ENCODE assay signal across 1 cellular context in the genomic region with DNA sequence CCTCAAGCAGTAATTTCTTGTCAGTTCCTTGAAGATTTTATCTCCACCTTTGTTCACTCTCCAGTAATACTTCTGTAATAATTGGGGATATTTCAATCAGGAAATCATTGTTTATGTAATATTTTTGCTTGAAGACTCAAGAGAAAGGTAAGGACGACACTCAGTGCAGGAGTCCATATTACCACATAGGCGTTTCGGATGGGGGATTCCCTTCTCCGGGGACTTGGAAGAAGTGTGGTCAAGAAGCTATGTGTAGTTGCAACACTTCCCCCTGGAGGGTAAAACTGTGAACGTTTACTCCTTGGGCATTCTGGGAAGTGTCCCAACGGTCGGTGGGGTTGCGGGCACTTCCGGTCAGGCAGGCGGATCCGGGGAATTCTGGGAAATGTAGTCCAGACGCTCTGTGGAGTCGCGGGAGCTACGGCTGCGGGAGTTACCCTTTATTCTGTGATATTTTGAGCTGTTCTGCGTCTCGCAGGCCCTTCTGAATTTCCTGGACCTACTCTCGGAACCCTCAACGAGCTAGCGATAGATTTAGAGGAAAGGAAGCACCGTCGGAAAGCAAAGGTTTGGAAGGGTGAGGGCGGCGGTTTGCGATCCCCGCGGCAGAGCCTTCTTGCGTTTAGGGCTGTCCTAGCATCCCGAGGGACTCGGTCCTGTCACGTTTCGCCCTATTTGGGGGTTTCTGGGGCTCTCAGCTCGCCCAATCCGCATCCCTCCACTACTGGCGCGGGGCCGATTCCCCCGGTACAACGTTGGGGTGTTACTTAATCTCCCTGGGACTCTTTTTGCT.
A peak's percentile ranks its signal among the peaks of the same experiment; 100 is the strongest.
TF ChIP-seq lines count a peak whose summit lies in the region.

A gene (plus strand): TSS at position 395 of the 793 bp plus-strand sequence. CDS start 11,499 bp downstream, outside the sequence.

TF ChIP-seq in H1, 55 proteins besides CTCF, POLR2A, EP300 and RAD21 (continued from another document):
- TF ChIP-seq SRF (IDR thresholded peaks at IDR 0.05; ENCODE audit: low read depth, low read length) = no peak
- peak; percentile 26; the same call in 1 of the 2 replicates for TF ChIP-seq EGR1 (IDR thresholded peaks at IDR 0.05; ENCODE audit: borderline replicate concordance, low read depth, low read length)
- TF ChIP-seq, protein P1, sequence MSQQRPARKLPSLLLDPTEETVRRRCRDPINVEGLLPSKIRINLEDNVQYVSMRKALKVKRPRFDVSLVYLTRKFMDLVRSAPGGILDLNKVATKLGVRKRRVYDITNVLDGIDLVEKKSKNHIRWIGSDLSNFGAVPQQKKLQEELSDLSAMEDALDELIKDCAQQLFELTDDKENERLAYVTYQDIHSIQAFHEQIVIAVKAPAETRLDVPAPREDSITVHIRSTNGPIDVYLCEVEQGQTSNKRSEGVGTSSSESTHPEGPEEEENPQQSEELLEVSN (IDR thresholded peaks at IDR 0.05) = no peak
- no peak for TF ChIP-seq CTBP2 (IDR thresholded peaks at IDR 0.05; ENCODE audit: borderline replicate concordance, insufficient read depth, insufficient read length, low read length)
- TF ChIP-seq TEAD4 (IDR thresholded peaks at IDR 0.05; ENCODE audit: low read depth, low read length) = no peak
- no peak for TF ChIP-seq TAF7 (optimal IDR thresholded peaks at IDR 0.05; ENCODE audit: borderline replicate concordance, low read depth, low read length)
- TF ChIP-seq JUND (IDR thresholded peaks at IDR 0.05; ENCODE audit: low read length) = no peak
- TF ChIP-seq SAP30 (IDR thresholded peaks at IDR 0.05; ENCODE audit: insufficient read depth, insufficient replicate concordance, low read length) = no peak
- no peak for TF ChIP-seq NANOG (IDR thresholded peaks at IDR 0.05; ENCODE audit: insufficient read depth, low read depth, low read length, poor library complexity, severe bottlenecking)
- TF ChIP-seq RXRA (IDR thresholded peaks at IDR 0.05; ENCODE audit: insufficient read depth, low read depth, low read length) = no peak
- no peak for TF ChIP-seq POLR2AphosphoS5 (IDR thresholded peaks at IDR 0.05; ENCODE audit: low read depth, low read length)
- TF ChIP-seq ASH2L (IDR thresholded peaks at IDR 0.05; ENCODE audit: low read length) = peak; percentile 66
- no peak for TF ChIP-seq BRCA1 (IDR thresholded peaks at IDR 0.05; ENCODE audit: low read depth, low read length)
- no peak for TF ChIP-seq TBP (IDR thresholded peaks at IDR 0.05; ENCODE audit: low read depth, low read length)
- TF ChIP-seq GTF2F1 (IDR thresholded peaks at IDR 0.05; ENCODE audit: borderline replicate concordance, low read depth, low read length) = no peak
- TF ChIP-seq SIN3A (conservative IDR thresholded peaks at IDR 0.05 in 1 of 2, IDR thresholded peaks at IDR 0.05 in 1 of 2; ENCODE audit: low read depth in 1 of 2, low read length in 2 of 2) = peak; percentile 56 to 83; a peak in 1 of 4 replicates
- no peak for TF ChIP-seq BACH1 (IDR thresholded peaks at IDR 0.05; ENCODE audit: low read length)
- TF ChIP-seq KDM4A (IDR thresholded peaks at IDR 0.05; ENCODE audit: low read depth, low read length, severe bottlenecking) = peak; percentile 96
- TF ChIP-seq CEBPB (IDR thresholded peaks at IDR 0.05; ENCODE audit: low read depth, low read length) = peak; percentile 95
- peak; percentile 42 for TF ChIP-seq CREB1 (IDR thresholded peaks at IDR 0.05)
- no peak for TF ChIP-seq SP4 (IDR thresholded peaks at IDR 0.05; ENCODE audit: low read length)
- TF ChIP-seq CHD2 (IDR thresholded peaks at IDR 0.05; ENCODE audit: low read length) = no peak
- TF ChIP-seq, protein P2, sequence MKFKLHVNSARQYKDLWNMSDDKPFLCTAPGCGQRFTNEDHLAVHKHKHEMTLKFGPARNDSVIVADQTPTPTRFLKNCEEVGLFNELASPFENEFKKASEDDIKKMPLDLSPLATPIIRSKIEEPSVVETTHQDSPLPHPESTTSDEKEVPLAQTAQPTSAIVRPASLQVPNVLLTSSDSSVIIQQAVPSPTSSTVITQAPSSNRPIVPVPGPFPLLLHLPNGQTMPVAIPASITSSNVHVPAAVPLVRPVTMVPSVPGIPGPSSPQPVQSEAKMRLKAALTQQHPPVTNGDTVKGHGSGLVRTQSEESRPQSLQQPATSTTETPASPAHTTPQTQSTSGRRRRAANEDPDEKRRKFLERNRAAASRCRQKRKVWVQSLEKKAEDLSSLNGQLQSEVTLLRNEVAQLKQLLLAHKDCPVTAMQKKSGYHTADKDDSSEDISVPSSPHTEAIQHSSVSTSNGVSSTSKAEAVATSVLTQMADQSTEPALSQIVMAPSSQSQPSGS (IDR thresholded peaks at IDR 0.05; ENCODE audit: low read length) = no peak
- peak; percentile 46 for TF ChIP-seq PHF8 (conservative IDR thresholded peaks at IDR 0.05; ENCODE audit: low read depth, low read length)
- TF ChIP-seq, protein P3, sequence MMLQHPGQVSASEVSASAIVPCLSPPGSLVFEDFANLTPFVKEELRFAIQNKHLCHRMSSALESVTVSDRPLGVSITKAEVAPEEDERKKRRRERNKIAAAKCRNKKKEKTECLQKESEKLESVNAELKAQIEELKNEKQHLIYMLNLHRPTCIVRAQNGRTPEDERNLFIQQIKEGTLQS (IDR thresholded peaks at IDR 0.05; ENCODE audit: insufficient read depth, low read depth, low read length) = peak; percentile 62
- TF ChIP-seq EZH2 (IDR thresholded peaks at IDR 0.05; ENCODE audit: low read depth, low read length, severe bottlenecking) = no peak
- no peak for TF ChIP-seq FOSL1 (IDR thresholded peaks at IDR 0.05; ENCODE audit: insufficient read depth, low read depth, low read length)
- no peak for TF ChIP-seq SIRT6 (IDR thresholded peaks at IDR 0.05; ENCODE audit: low read length)
- peak; percentile 42 for TF ChIP-seq TAF1 (IDR thresholded peaks at IDR 0.05; ENCODE audit: low read depth, low read length)
- TF ChIP-seq, protein P4, sequence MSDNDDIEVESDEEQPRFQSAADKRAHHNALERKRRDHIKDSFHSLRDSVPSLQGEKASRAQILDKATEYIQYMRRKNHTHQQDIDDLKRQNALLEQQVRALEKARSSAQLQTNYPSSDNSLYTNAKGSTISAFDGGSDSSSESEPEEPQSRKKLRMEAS (IDR thresholded peaks at IDR 0.05) = no peak
- TF ChIP-seq CBX5 (IDR thresholded peaks at IDR 0.05; ENCODE audit: low read depth, low read length) = no peak
- TF ChIP-seq JUN (IDR thresholded peaks at IDR 0.05; ENCODE audit: low read depth, low read length) = no peak
- TF ChIP-seq SUZ12 (IDR thresholded peaks at IDR 0.05; ENCODE audit: low read length) = no peak
- no peak for TF ChIP-seq NRF1 (IDR thresholded peaks at IDR 0.05; ENCODE audit: low read depth, low read length)
- TF ChIP-seq POU5F1 (IDR thresholded peaks at IDR 0.05; ENCODE audit: low read depth, low read length) = no peak
- peak; percentile 87 for TF ChIP-seq SIX5 (IDR thresholded peaks at IDR 0.05; ENCODE audit: low read depth, low read length)
- no peak; a peak in 1 of 4 replicates for TF ChIP-seq HDAC2 (IDR thresholded peaks at IDR 0.05; ENCODE audit: borderline replicate concordance in 1 of 2, low read depth in 2 of 2, low read length in 2 of 2)
- peak; percentile 46; the same call in 1 of the 2 replicates for TF ChIP-seq SP1 (IDR thresholded peaks at IDR 0.05; ENCODE audit: low read depth, low read length)
- TF ChIP-seq, protein P5, sequence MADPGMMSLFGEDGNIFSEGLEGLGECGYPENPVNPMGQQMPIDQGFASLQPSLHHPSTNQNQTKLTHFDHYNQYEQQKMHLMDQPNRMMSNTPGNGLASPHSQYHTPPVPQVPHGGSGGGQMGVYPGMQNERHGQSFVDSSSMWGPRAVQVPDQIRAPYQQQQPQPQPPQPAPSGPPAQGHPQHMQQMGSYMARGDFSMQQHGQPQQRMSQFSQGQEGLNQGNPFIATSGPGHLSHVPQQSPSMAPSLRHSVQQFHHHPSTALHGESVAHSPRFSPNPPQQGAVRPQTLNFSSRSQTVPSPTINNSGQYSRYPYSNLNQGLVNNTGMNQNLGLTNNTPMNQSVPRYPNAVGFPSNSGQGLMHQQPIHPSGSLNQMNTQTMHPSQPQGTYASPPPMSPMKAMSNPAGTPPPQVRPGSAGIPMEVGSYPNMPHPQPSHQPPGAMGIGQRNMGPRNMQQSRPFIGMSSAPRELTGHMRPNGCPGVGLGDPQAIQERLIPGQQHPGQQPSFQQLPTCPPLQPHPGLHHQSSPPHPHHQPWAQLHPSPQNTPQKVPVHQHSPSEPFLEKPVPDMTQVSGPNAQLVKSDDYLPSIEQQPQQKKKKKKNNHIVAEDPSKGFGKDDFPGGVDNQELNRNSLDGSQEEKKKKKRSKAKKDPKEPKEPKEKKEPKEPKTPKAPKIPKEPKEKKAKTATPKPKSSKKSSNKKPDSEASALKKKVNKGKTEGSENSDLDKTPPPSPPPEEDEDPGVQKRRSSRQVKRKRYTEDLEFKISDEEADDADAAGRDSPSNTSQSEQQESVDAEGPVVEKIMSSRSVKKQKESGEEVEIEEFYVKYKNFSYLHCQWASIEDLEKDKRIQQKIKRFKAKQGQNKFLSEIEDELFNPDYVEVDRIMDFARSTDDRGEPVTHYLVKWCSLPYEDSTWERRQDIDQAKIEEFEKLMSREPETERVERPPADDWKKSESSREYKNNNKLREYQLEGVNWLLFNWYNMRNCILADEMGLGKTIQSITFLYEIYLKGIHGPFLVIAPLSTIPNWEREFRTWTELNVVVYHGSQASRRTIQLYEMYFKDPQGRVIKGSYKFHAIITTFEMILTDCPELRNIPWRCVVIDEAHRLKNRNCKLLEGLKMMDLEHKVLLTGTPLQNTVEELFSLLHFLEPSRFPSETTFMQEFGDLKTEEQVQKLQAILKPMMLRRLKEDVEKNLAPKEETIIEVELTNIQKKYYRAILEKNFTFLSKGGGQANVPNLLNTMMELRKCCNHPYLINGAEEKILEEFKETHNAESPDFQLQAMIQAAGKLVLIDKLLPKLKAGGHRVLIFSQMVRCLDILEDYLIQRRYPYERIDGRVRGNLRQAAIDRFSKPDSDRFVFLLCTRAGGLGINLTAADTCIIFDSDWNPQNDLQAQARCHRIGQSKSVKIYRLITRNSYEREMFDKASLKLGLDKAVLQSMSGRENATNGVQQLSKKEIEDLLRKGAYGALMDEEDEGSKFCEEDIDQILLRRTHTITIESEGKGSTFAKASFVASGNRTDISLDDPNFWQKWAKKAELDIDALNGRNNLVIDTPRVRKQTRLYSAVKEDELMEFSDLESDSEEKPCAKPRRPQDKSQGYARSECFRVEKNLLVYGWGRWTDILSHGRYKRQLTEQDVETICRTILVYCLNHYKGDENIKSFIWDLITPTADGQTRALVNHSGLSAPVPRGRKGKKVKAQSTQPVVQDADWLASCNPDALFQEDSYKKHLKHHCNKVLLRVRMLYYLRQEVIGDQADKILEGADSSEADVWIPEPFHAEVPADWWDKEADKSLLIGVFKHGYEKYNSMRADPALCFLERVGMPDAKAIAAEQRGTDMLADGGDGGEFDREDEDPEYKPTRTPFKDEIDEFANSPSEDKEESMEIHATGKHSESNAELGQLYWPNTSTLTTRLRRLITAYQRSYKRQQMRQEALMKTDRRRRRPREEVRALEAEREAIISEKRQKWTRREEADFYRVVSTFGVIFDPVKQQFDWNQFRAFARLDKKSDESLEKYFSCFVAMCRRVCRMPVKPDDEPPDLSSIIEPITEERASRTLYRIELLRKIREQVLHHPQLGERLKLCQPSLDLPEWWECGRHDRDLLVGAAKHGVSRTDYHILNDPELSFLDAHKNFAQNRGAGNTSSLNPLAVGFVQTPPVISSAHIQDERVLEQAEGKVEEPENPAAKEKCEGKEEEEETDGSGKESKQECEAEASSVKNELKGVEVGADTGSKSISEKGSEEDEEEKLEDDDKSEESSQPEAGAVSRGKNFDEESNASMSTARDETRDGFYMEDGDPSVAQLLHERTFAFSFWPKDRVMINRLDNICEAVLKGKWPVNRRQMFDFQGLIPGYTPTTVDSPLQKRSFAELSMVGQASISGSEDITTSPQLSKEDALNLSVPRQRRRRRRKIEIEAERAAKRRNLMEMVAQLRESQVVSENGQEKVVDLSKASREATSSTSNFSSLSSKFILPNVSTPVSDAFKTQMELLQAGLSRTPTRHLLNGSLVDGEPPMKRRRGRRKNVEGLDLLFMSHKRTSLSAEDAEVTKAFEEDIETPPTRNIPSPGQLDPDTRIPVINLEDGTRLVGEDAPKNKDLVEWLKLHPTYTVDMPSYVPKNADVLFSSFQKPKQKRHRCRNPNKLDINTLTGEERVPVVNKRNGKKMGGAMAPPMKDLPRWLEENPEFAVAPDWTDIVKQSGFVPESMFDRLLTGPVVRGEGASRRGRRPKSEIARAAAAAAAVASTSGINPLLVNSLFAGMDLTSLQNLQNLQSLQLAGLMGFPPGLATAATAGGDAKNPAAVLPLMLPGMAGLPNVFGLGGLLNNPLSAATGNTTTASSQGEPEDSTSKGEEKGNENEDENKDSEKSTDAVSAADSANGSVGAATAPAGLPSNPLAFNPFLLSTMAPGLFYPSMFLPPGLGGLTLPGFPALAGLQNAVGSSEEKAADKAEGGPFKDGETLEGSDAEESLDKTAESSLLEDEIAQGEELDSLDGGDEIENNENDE (IDR thresholded peaks at IDR 0.05; ENCODE audit: insufficient replicate concordance, low read length) = no peak
- no peak for TF ChIP-seq BCL11A (IDR thresholded peaks at IDR 0.05; ENCODE audit: low read depth in 2 of 2, low read length in 2 of 2)
- TF ChIP-seq RNF2 (IDR thresholded peaks at IDR 0.05; ENCODE audit: borderline replicate concordance, low read depth, low read length, missing control alignments, poor library complexity, severe bottlenecking) = no peak
- TF ChIP-seq CHD1 (IDR thresholded peaks at IDR 0.05; ENCODE audit: low read depth, low read length) = no peak
- TF ChIP-seq RFX5 (IDR thresholded peaks at IDR 0.05; ENCODE audit: borderline replicate concordance, low read depth, low read length) = no peak
- TF ChIP-seq, protein P6, sequence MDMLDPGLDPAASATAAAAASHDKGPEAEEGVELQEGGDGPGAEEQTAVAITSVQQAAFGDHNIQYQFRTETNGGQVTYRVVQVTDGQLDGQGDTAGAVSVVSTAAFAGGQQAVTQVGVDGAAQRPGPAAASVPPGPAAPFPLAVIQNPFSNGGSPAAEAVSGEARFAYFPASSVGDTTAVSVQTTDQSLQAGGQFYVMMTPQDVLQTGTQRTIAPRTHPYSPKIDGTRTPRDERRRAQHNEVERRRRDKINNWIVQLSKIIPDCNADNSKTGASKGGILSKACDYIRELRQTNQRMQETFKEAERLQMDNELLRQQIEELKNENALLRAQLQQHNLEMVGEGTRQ (IDR thresholded peaks at IDR 0.05; ENCODE audit: low read length) = no peak
- no peak for TF ChIP-seq CBX8 (IDR thresholded peaks at IDR 0.05; ENCODE audit: borderline replicate concordance, low read depth, low read length)
- no peak for TF ChIP-seq ZNF274 (IDR thresholded peaks at IDR 0.05; ENCODE audit: borderline replicate concordance, extremely low read depth, low read length)
- TF ChIP-seq TCF12 (IDR thresholded peaks at IDR 0.05; ENCODE audit: low read depth, low read length) = 0 out of 2 replicates have a peak, but pooled peaks have one; percentile 14
- no peak for TF ChIP-seq SP2 (IDR thresholded peaks at IDR 0.05; ENCODE audit: low read length)
- TF ChIP-seq KDM1A (IDR thresholded peaks at IDR 0.05; ENCODE audit: borderline replicate concordance, low read length) = no peak
- TF ChIP-seq YY1 (IDR thresholded peaks at IDR 0.05; ENCODE audit: low read depth, low read length) = peak; percentile 54; the same call in 1 of the 2 replicates
